In the genomic region with DNA sequence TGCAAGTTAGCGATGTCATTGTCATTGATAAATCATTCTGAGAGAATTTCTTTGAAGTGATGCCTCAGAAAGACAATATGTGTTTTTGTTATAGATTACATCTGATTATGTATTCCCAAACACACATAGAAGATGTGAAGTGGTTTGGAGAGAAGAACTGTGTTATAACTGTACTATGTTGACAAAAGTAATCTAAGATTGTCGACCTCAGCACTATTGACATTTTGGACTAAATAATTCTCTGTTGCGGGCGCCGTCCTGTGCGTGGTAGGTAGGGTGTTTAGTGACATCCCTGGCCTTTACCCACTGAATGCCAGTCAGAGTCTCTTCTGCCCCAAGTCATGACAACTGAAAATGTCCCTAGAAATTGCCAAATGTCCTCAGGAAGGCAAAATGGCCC, we compare ENCODE assay signal across 7 cellular contexts.
"Had no signal": no experiment of that assay in that cellular context is flagged by ENCODE, and none has a peak within 500 bp of the region (broad histone marks: within the 10 kb centered on the region; RNA-seq: fewer than 3 reads in every experiment).

No MANE protein-coding gene starts in this region.

- H3K27ac ChIP-seq: GM23248, KMS-11 had no signal

- DNase-seq: GM23248, H9, HCEC 1CT, KBM-7 had no signal

- H3K4me2 ChIP-seq: KMS-11 had no signal

- H3K9ac ChIP-seq: GM23248, KMS-11 had no signal

- H3K9me3 Mint-ChIP-seq: H9 had no signal

- H3K27ac Mint-ChIP-seq: H9 had no signal

- FAIRE-seq: H1, H54 had no signal

- H3K4me3 Mint-ChIP-seq: H9 had no signal

- H2AFZ ChIP-seq: GM23248 had no signal

- H3K4me3 ChIP-seq: GM23248 had no signal
